21 cellular contexts compared by ENCODE assay signal in genomic region chr6:124793406-124793805, GRCh38.
"Had no signal": no experiment of that assay in that cellular context is flagged by ENCODE, and none has a peak within 500 bp of the region (broad histone marks: within the 10 kb centered on the region; RNA-seq: fewer than 3 reads in every experiment).

No MANE protein-coding gene starts in this region.

- H3K4me1 Mint-ChIP-seq: naive B cell; stimulated activated memory B cell treated with anti-CD40 and anti-IgM and Interleukin-4, amounts not matched to agents 10 μg/mL and 1 μg/mL and 100 μg/mL, for 72 hours had no signal

- DNase-seq: dorsolateral prefrontal cortex; effector CD8-positive, alpha-beta T cell; heart left ventricle; hippocampal formation; left colon; left ventricle myocardium superior; mesendoderm; naive B cell; posterior cingulate gyrus; spleen; stimulated activated CD4-positive, alpha-beta T cell treated with anti-CD3 and anti-CD28 coated beads, Interleukin-15, amount 100 ng/mL, for 24 hours; stimulated activated CD4-positive, alpha-beta T cell treated with anti-CD3 and anti-CD28 coated beads, Interleukin-1b, Interleukin-23, amount 100 ng/mL, for 48 hours; stimulated activated CD4-positive, alpha-beta T cell treated with anti-CD3 and anti-CD28 coated beads, Interleukin-4, amount 100 ng/mL, for 24 hours; tibial artery; upper lobe of left lung; uterus had no signal

- H3K36me3 ChIP-seq: heart left ventricle, spleen, tibial artery, upper lobe of left lung, uterus had no signal

- H3K27me3 ChIP-seq: dorsolateral prefrontal cortex, heart left ventricle, spleen, tibial artery, upper lobe of left lung, uterus had no signal

- H3K4me3 Mint-ChIP-seq: naive B cell; nephron; stimulated activated memory B cell treated with anti-CD40 and anti-IgM and Interleukin-4, amounts not matched to agents 10 μg/mL and 1 μg/mL and 100 μg/mL, for 72 hours; stimulated activated naive CD8-positive, alpha-beta T cell treated with anti-CD3 and anti-CD28 coated beads, Interleukin-15, Interleukin-2, amounts not matched to agents 100 ng/mL and 50 ng/mL, for 24 hours had no signal

- H3K27ac Mint-ChIP-seq: nephron; stimulated activated memory B cell treated with anti-CD40 and anti-IgM and Interleukin-4, amounts not matched to agents 10 μg/mL and 1 μg/mL and 100 μg/mL, for 72 hours; stimulated activated naive CD8-positive, alpha-beta T cell treated with anti-CD3 and anti-CD28 coated beads, Interleukin-15, Interleukin-2, amounts not matched to agents 100 ng/mL and 50 ng/mL, for 24 hours had no signal

- H3K27me3 Mint-ChIP-seq: naive B cell; stimulated activated memory B cell treated with anti-CD40 and anti-IgM and Interleukin-4, amounts not matched to agents 10 μg/mL and 1 μg/mL and 100 μg/mL, for 72 hours; stimulated activated naive CD8-positive, alpha-beta T cell treated with anti-CD3 and anti-CD28 coated beads, Interleukin-15, Interleukin-2, amounts not matched to agents 100 ng/mL and 50 ng/mL, for 24 hours had no signal

- H3K4me1 ChIP-seq: heart left ventricle, spleen, tibial artery, upper lobe of left lung, uterus had no signal

- H3K9me3 ChIP-seq: heart left ventricle, spleen, tibial artery, upper lobe of left lung, uterus had no signal

- H3K9me3 Mint-ChIP-seq: nephron; stimulated activated naive CD8-positive, alpha-beta T cell treated with anti-CD3 and anti-CD28 coated beads, Interleukin-15, Interleukin-2, amounts not matched to agents 100 ng/mL and 50 ng/mL, for 24 hours had no signal

- H3K27ac ChIP-seq: dorsolateral prefrontal cortex, heart left ventricle, spleen, tibial artery, upper lobe of left lung, uterus had no signal

- ATAC-seq: heart left ventricle; left colon; left ventricle myocardium superior; sciatic nerve; stimulated activated memory B cell treated with anti-CD40 and anti-IgM and Interleukin-4, amounts not matched to agents 10 μg/mL and 1 μg/mL and 100 μg/mL, for 72 hours had no signal

- H3K4me3 ChIP-seq: dorsolateral prefrontal cortex, heart left ventricle, lung, spleen, tibial artery, upper lobe of left lung, uterus had no signal

- H3K36me3 Mint-ChIP-seq: naive B cell; stimulated activated memory B cell treated with anti-CD40 and anti-IgM and Interleukin-4, amounts not matched to agents 10 μg/mL and 1 μg/mL and 100 μg/mL, for 72 hours had no signal
